Comparison of ENCODE assay signal across 8 cellular contexts in the genomic region with DNA sequence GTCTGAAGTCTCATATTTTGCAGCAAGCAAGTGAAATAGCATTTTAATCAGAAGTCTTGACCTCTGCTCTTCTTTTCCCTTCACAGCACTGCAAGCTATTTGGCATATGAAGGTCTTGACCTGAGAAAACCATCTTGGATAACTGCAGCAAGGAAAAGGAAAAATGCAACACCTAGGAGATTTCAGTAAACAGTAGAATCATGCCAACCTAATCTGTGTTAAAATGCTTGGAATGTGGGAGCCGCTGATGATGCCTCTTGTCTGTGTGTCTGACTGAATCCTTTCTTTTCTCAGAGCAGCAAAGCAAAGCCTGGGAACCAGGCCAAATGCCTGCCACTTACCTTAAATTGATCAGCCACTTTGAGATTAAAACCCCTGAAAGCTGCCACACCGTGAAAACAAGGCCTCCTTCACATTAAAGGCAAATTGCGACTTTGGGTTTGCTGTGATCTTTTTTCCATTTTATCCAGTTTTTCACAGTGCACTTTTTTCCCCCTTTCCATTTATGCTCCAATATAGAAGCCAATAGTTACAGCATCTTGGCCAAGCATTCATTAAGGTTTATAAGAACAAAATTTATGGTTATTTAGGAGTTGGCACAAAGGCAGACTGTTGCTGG.
A peak's percentile ranks its signal among the peaks of the same experiment; 100 is the strongest.
DNase-seq lines count a peak whose midpoint lies in the region; ATAC-seq, FAIRE-seq and TF ChIP-seq lines count a peak whose summit lies in the region.

No MANE protein-coding gene starts in this region.

- H3K27ac ChIP-seq in neural cell (ENCODE audit: low read length): peak overlapping the region; percentile 4
- no peak overlapping the region for H3K27ac ChIP-seq in transverse colon

- TF ChIP-seq EP300 in neural cell (conservative IDR thresholded peaks at IDR 0.05; ENCODE audit: poor library complexity, severe bottlenecking): no peak
- no peak for TF ChIP-seq EP300 in transverse colon (IDR thresholded peaks at IDR 0.05; ENCODE audit: low read depth)

- ATAC-seq in HG02870 (IDR thresholded peaks at IDR 0.05; ENCODE audit: unreplicated experiment): no peak
- no peak for ATAC-seq in effector memory CD8-positive, alpha-beta T cell (replicated peaks)

- no peak overlapping the region for H3K9ac ChIP-seq in neural cell (ENCODE audit: low read length)

- no peak for FAIRE-seq in bronchial epithelial cell (lab: Jason Lieb, UNC)

- WGBS in transverse colon (ENCODE audit: low coverage in 1 of 2), 2 donors: 50 to 69% methylated on average over 3 of the region's 3 CpGs

- no peaks in the 10 kb centered on the region for H3K27me3 Mint-ChIP-seq in effector memory CD8-positive, alpha-beta T cell

- H3K4me1 ChIP-seq in transverse colon: no peaks in the 10 kb centered on the region

- no peak overlapping the region for H3K27ac Mint-ChIP-seq in effector memory CD8-positive, alpha-beta T cell

- H3K27me3 ChIP-seq in bronchial epithelial cell (ENCODE audit: control insufficient read depth, insufficient read depth, low read length) (no peaks in the 10 kb centered on the region), neural cell (ENCODE audit: insufficient read depth, low read depth, low read length) (no peaks in the 10 kb centered on the region), transverse colon (no peaks in the 10 kb centered on the region)

- H3K79me2 ChIP-seq in neural cell (replicated peaks; ENCODE audit: insufficient read depth, low read length): no peaks in the 10 kb centered on the region

- no peaks in the 10 kb centered on the region for H3K9me3 Mint-ChIP-seq in effector memory CD8-positive, alpha-beta T cell

- no peaks in the 10 kb centered on the region for H3F3A ChIP-seq in neural cell (ENCODE audit: insufficient read depth, low read length, poor library complexity, severe bottlenecking)

- TF ChIP-seq CTCF in bronchial epithelial cell (IDR thresholded peaks at IDR 0.05; ENCODE audit: insufficient read depth, low read length, severe bottlenecking) (no peak), neural cell (IDR thresholded peaks at IDR 0.05; ENCODE audit: poor library complexity, severe bottlenecking) (no peak), transverse colon (IDR thresholded peaks at IDR 0.05) (no peak)

- H3K4me3 ChIP-seq in bronchial epithelial cell (ENCODE audit: low read depth, low read length) (no peak overlapping the region), neural cell (ENCODE audit: low read length) (no peak overlapping the region), transverse colon (no peak overlapping the region)

- H2AFZ ChIP-seq in neural cell (ENCODE audit: low read depth, low read length): no peak overlapping the region

- no peaks in the 10 kb centered on the region for H4K20me1 ChIP-seq in neural cell (ENCODE audit: insufficient read depth)

- no peaks in the 10 kb centered on the region for H3K9me2 ChIP-seq in neural cell (ENCODE audit: insufficient read depth, low read length)

- no peaks in the 10 kb centered on the region for H3K36me3 Mint-ChIP-seq in effector memory CD8-positive, alpha-beta T cell (ENCODE audit: insufficient read depth)

- no peaks in the 10 kb centered on the region for H3K36me3 ChIP-seq in bronchial epithelial cell (ENCODE audit: control insufficient read depth, insufficient read depth, low read length)
- H3K36me3 ChIP-seq in neural cell (ENCODE audit: insufficient read depth, low read length): no peaks in the 10 kb centered on the region
- no peaks in the 10 kb centered on the region for H3K36me3 ChIP-seq in transverse colon

- intact Hi-C loops in transverse colon (cut with DNase I; ENCODE audit: low total_unique reads): no loop called here

- peak; percentile 60 for DNase-seq in ELR (ENCODE audit: low read depth)
- DNase-seq in NCI-H2107 (lab: John Stamatoyannopoulos, UW): peak; percentile 2
- peak; percentile 83 for DNase-seq in bronchial epithelial cell (ENCODE audit: low read depth)
- DNase-seq in transverse colon: no peak
- DNase-seq in effector memory CD8-positive, alpha-beta T cell: no peak
- no peak for DNase-seq in effector CD8-positive, alpha-beta T cell (lab: John Stamatoyannopoulos, UW)

- in situ Hi-C loops in transverse colon (cut with MboI; ENCODE audit: low pct_ligation_motif_present in 1 of 4, low pct_unique_long_range_greater_than_20kb in 1 of 4, low sequenced_read_pairs in 3 of 4): no loop called here

- TF ChIP-seq POLR2A in transverse colon (IDR thresholded peaks at IDR 0.05): no peak

- H3K4me3 Mint-ChIP-seq in effector memory CD8-positive, alpha-beta T cell: no peak overlapping the region

- TF ChIP-seq RAD21 in neural cell (conservative IDR thresholded peaks at IDR 0.05): no peak

- H3K9me3 ChIP-seq in neural cell (ENCODE audit: low read length) (no peaks in the 10 kb centered on the region), transverse colon (no peaks in the 10 kb centered on the region)

- no peak overlapping the region for H3K4me2 ChIP-seq in neural cell (ENCODE audit: low read length)

- no peaks in the 10 kb centered on the region for H3K4me1 Mint-ChIP-seq in effector memory CD8-positive, alpha-beta T cell (ENCODE audit: low read depth in 2 of 2)

TF ChIP-seq in neural cell, 6 proteins besides CTCF, POLR2A, EP300 and RAD21:
- no peak for TF ChIP-seq MXI1 (conservative IDR thresholded peaks at IDR 0.05; ENCODE audit: poor library complexity, severe bottlenecking)
- TF ChIP-seq POLR2AphosphoS5 (IDR thresholded peaks at IDR 0.05): peak; percentile 30

Comparison
In these comparisons a context has a peak if more than half of its experiments do, and no peak if none do; other contexts are left out.
1. DNase-seq: peak in ELR (single experiment), NCI-H2107 (single experiment) and bronchial epithelial cell (single experiment); none in transverse colon (single experiment), effector memory CD8-positive, alpha-beta T cell (0 of 3) and effector CD8-positive, alpha-beta T cell (single experiment).